In genomic region chr1:209411491-209411929, GRCh38 we compare ENCODE assay signal across 9 cellular contexts.
DNase-seq lines count a peak whose midpoint lies in the region; ATAC-seq, FAIRE-seq and TF ChIP-seq lines count a peak whose summit lies in the region.
"Had no signal": no experiment of that assay in that cellular context is flagged by ENCODE, and none has a peak within 500 bp of the region (broad histone marks: within the 10 kb centered on the region; RNA-seq: fewer than 3 reads in every experiment).

No MANE protein-coding gene starts in this region.

- no peak overlapping the region for H3K4me3 Mint-ChIP-seq in naive thymus-derived CD8-positive, alpha-beta T cell
- H3K4me3 Mint-ChIP-seq: activated naive CD8-positive, alpha-beta T cell had no signal

- H3K9me3 ChIP-seq in thymus (ENCODE audit: control insufficient read depth), result no peaks in the 10 kb centered on the region

- in situ Hi-C loops in brain microvascular endothelial cell (cut with HindIII; ENCODE audit: low pct_ligation_motif_present, low sequenced_read_pairs), result no loop called here

- FAIRE-seq in RCC 7860 (lab: Jason Lieb, UNC), result no peak

- WGBS in thymus, result 59% methylated on average over 3 of the region's 3 CpGs

- H3K4me1 ChIP-seq in thymus (ENCODE audit: control insufficient read depth, insufficient read depth, low read length), result no peaks in the 10 kb centered on the region

- DNase-seq in LHCN-M2 (ENCODE audit: low read depth) (peak; percentile 61), brain microvascular endothelial cell (peak; percentile 11), islet precursor cell (peak; percentile 53), RCC 7860 (ENCODE audit: low spot score) (no peak)
- no peak for DNase-seq in naive thymus-derived CD8-positive, alpha-beta T cell
- DNase-seq: hippocampal formation had no signal

- H3K27me3 ChIP-seq in brain microvascular endothelial cell (replicated peaks) (no peaks in the 10 kb centered on the region), thymus (ENCODE audit: control insufficient read depth, insufficient read depth) (no peaks in the 10 kb centered on the region)

- H3K36me3 ChIP-seq in brain microvascular endothelial cell (replicated peaks) (no peaks in the 10 kb centered on the region), thymus (ENCODE audit: control insufficient read depth, insufficient read depth) (no peaks in the 10 kb centered on the region)

- POLR2A ChIA-PET in naive thymus-derived CD8-positive, alpha-beta T cell (lab: Charles Lee), result no interaction called here

- H3K36me3 Mint-ChIP-seq in naive thymus-derived CD8-positive, alpha-beta T cell, result no peaks in the 10 kb centered on the region
- H3K36me3 Mint-ChIP-seq: activated naive CD8-positive, alpha-beta T cell had no signal

- no peak overlapping the region for H3K4me3 ChIP-seq in brain microvascular endothelial cell (ENCODE audit: low read depth, low read length)
- no peak overlapping the region for H3K4me3 ChIP-seq in thymus (ENCODE audit: low read length)

- ATAC-seq in GM18861 (IDR thresholded peaks at IDR 0.05; ENCODE audit: unreplicated experiment), result no peak
- ATAC-seq in naive thymus-derived CD8-positive, alpha-beta T cell, result no peak

- H3K27me3 Mint-ChIP-seq in naive thymus-derived CD8-positive, alpha-beta T cell, result peaks cover 4 to 57% (median 31%) of the 10 kb centered on the region in 5 donors

- no peak for TF ChIP-seq CTCF in brain microvascular endothelial cell (IDR thresholded peaks at IDR 0.05; ENCODE audit: low read depth, low read length, missing control alignments)

- H3K4me1 Mint-ChIP-seq in naive thymus-derived CD8-positive, alpha-beta T cell, result no peaks in the 10 kb centered on the region

- peaks cover 0 to 4% (median 0%) of the 10 kb centered on the region in 9 donors for H3K9me3 Mint-ChIP-seq in naive thymus-derived CD8-positive, alpha-beta T cell

- H3K27ac ChIP-seq in brain microvascular endothelial cell, result peak overlapping the region; percentile 10
- H3K27ac ChIP-seq in thymus (ENCODE audit: low read depth), result peak overlapping the region; percentile 66

- H3K27ac Mint-ChIP-seq in naive thymus-derived CD8-positive, alpha-beta T cell, result no peak overlapping the region
- H3K27ac Mint-ChIP-seq: activated naive CD8-positive, alpha-beta T cell had no signal

Comparison
In these comparisons a context has a peak if more than half of its experiments do, and no peak if none do; other contexts are left out.
1. DNase-seq: peak in LHCN-M2 (single experiment), brain microvascular endothelial cell (single experiment) and islet precursor cell (single experiment); none in naive thymus-derived CD8-positive, alpha-beta T cell (0 of 10) and RCC 7860 (single experiment).